In the genomic region with DNA sequence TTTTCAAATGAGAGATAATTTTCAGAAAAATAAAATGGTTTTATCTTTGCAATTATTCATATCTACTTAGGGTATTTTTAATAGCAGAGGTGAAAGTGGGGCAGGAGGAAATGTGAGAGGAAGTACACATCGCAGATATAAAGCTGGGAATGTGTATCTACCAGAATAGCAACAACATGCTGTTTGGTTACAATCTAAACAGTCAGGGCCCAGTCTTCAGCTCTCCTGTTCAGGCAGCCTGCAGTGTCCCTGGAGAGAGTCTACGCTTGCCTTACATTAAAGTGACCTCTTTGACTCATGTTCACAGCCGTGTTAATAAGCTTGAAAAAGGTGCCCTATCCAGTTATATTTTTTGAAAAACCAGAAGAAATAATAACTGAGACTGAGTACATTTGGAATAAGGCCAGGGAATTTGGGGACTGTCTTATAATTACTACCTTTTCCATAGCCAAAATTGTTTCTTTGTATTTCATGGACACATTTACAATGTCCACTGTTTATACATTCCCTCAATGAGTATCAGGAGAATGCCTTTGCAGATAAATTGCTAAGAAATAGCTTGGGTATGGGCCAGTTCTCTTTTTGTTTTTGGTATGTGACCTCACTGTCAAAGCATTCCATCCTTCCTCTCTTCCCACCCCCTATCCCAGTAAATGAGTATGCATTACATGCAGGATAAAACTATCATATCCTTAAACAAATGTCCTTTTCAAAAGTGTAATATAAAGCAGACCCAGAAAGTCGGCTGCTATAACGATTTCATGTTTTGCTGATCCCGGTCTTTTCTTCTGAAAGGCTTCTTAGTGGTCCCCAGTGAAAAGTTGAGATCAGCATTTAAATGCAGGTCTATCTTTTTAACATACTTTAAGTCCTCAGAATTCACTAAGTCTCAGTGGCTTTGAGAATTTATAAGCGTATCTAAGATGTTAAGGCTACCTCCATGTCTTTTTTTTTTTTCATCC, we compare ENCODE assay signal across 9 cellular contexts.
DNase-seq lines count a peak whose midpoint lies in the region; ATAC-seq and TF ChIP-seq lines count a peak whose summit lies in the region.
"Had no signal": no experiment of that assay in that cellular context is flagged by ENCODE, and none has a peak within 500 bp of the region (broad histone marks: within the 10 kb centered on the region; RNA-seq: fewer than 3 reads in every experiment).

No MANE protein-coding gene starts in this region.

- no peaks in the 10 kb centered on the region for H3K27me3 Mint-ChIP-seq in MCF 10A (ENCODE audit: insufficient read depth, unreplicated experiment)
- no peaks in the 10 kb centered on the region for H3K27me3 Mint-ChIP-seq in chondrocyte (ENCODE audit: low read depth)
- no peaks in the 10 kb centered on the region for H3K27me3 Mint-ChIP-seq in type B pancreatic cell

- H3K36me3 ChIP-seq in breast epithelium: no peaks in the 10 kb centered on the region

- no peaks in the 10 kb centered on the region for H3K4me1 ChIP-seq in breast epithelium

- ATAC-seq in HG03457 (IDR thresholded peaks at IDR 0.05; ENCODE audit: unreplicated experiment): no peak
- no peak for ATAC-seq in activated CD4-positive, CD25-positive, alpha-beta regulatory T cell treated with anti-CD3 and anti-CD28 coated beads, Interleukin-2, amount 50 U/mL, for 24 hours

- H3K36me3 Mint-ChIP-seq in MCF 10A (ENCODE audit: insufficient read depth, unreplicated experiment) (no peaks in the 10 kb centered on the region), chondrocyte (ENCODE audit: low read depth) (no peaks in the 10 kb centered on the region), type B pancreatic cell (no peaks in the 10 kb centered on the region)

- TF ChIP-seq POLR2A in breast epithelium (IDR thresholded peaks at IDR 0.05): no peak

- intact Hi-C loops in MCF 10A (cut with micrococcal nuclease) (no loop called here), breast epithelium (cut with DNase I; ENCODE audit: low total_unique reads) (loop anchor here (10.0 kb wide), 1 partner anchor 793 kb away; no protein-coding TSS in a partner anchor)

- H3K27ac Mint-ChIP-seq in MCF 10A (ENCODE audit: low read depth, unreplicated experiment) (peak overlapping the region; percentile 49), chondrocyte (ENCODE audit: unreplicated experiment) (peak overlapping the region; percentile 92), type B pancreatic cell (peak overlapping the region; percentile 18)

- TF ChIP-seq CTCF in MCF 10A (IDR thresholded peaks at IDR 0.05; ENCODE audit: unreplicated experiment) (no peak), breast epithelium (IDR thresholded peaks at IDR 0.05) (no peak), chondrocyte (IDR thresholded peaks at IDR 0.05) (no peak), type B pancreatic cell (conservative IDR thresholded peaks at IDR 0.05) (no peak)

- no peak overlapping the region for H3K4me3 ChIP-seq in breast epithelium

- no peaks in the 10 kb centered on the region for H3K27me3 ChIP-seq in breast epithelium

- CTCF ChIA-PET in MCF 10A (lab: Yijun Ruan, JAX): interaction anchor here (0.6 kb wide), 1 partner anchor 483 kb away, joined by 7 read pairs; no protein-coding TSS in a partner anchor

- H3K4me1 Mint-ChIP-seq in MCF 10A (ENCODE audit: insufficient read depth, unreplicated experiment): peaks cover 27% of the 10 kb centered on the region
- H3K4me1 Mint-ChIP-seq in chondrocyte (ENCODE audit: low read depth): peaks cover 23% of the 10 kb centered on the region
- H3K4me1 Mint-ChIP-seq in type B pancreatic cell (ENCODE audit: unreplicated experiment): peaks cover 26% of the 10 kb centered on the region

- no TSS peak for BruUV-seq in MCF 10A (replicated peaks; lab: Mats Ljungman, UMichigan)

- no peaks in the 10 kb centered on the region for H3K9me3 ChIP-seq in breast epithelium

- DNase-seq in MCF 10A (ENCODE audit: unreplicated experiment) (peak; percentile 9), breast epithelium (ENCODE audit: low spot score in 2 of 2) (no peak), chondrocyte (ENCODE audit: low spot score) (no peak), left kidney (ENCODE audit: low read depth, low spot score) (peak; percentile 24), type B pancreatic cell (ENCODE audit: extremely low spot score, unreplicated experiment) (no peak), NCI-H2196 (lab: John Stamatoyannopoulos, UW; ENCODE audit: unreplicated experiment) (no peak)

- no peaks in the 10 kb centered on the region for H3K9me3 Mint-ChIP-seq in MCF 10A (ENCODE audit: unreplicated experiment)
- no peaks in the 10 kb centered on the region for H3K9me3 Mint-ChIP-seq in chondrocyte (ENCODE audit: low read depth)
- H3K9me3 Mint-ChIP-seq in type B pancreatic cell: no peaks in the 10 kb centered on the region

- POLR2A ChIA-PET in MCF 10A (lab: Yijun Ruan, JAX): no interaction called here

- H3K4me3 Mint-ChIP-seq in MCF 10A (ENCODE audit: unreplicated experiment) (peak overlapping the region; percentile 20), chondrocyte (ENCODE audit: unreplicated experiment) (peak overlapping the region; percentile 57), type B pancreatic cell (peak overlapping the region; percentile 17)

- no peak overlapping the region for H3K27ac ChIP-seq in breast epithelium
- H3K27ac ChIP-seq: C4-2B had no signal

Comparison
In these comparisons a context has a peak if more than half of its experiments do, and no peak if none do; other contexts are left out.
1. DNase-seq: peak in MCF 10A (single experiment) and left kidney (single experiment); none in breast epithelium (0 of 2), chondrocyte (single experiment), type B pancreatic cell (single experiment) and NCI-H2196 (single experiment).
2. H3K27ac Mint-ChIP-seq: peak in every context shown above with its lines; median percentile 92 in chondrocyte; 49 in MCF 10A; 18 in type B pancreatic cell.
3. Peak in every context shown above with its lines, with median percentiles within 50 percentile points of each other: H3K4me3 Mint-ChIP-seq.